In the genomic region with DNA sequence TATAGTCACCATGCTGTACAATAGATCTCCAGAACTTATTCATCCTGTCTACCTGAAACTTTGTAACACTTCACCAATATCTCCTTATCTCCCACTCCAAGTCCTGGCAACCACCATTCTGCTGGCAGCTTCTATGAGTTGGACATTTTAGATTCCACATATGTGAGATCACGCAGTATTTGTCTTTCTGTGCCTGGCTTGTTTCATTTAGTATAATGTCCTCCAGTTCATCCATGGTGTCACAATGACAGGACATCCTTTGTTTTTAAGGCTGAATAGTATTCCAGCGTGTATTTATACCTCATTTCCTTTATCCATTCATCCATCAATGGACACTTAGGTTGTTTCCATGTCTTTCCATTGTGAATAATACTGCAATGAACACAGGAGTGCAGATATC, we compare ENCODE assay signal across 26 cellular contexts.
"Had no signal": no experiment of that assay in that cellular context is flagged by ENCODE, and none has a peak within 500 bp of the region (broad histone marks: within the 10 kb centered on the region; RNA-seq: fewer than 3 reads in every experiment).

No MANE protein-coding gene starts in this region.

- H3K36me3 ChIP-seq: esophagus muscularis mucosa, gastroesophageal sphincter, left ventricle myocardium inferior, spleen, thoracic aorta, transverse colon had no signal

- H3K4me3 ChIP-seq: esophagus muscularis mucosa, gastroesophageal sphincter, left ventricle myocardium inferior, lung, psoas muscle, spleen, thoracic aorta, transverse colon had no signal

- H3K4me1 ChIP-seq: esophagus muscularis mucosa, gastroesophageal sphincter, left ventricle myocardium inferior, psoas muscle, spleen, transverse colon had no signal

- ATAC-seq: gastroesophageal sphincter; naive thymus-derived CD4-positive, alpha-beta T cell; psoas muscle; sciatic nerve; stimulated activated naive B cell treated with anti-CD40 and anti-IgM and Interleukin-4, amounts not matched to agents 10 μg/mL and 1 μg/mL and 100 μg/mL, for 72 hours; stimulated activated naive CD8-positive, alpha-beta T cell treated with anti-CD3 and anti-CD28 coated beads, Interleukin-15, amount 100 ng/mL, for 72 hours had no signal

- H3K9me3 ChIP-seq: esophagus muscularis mucosa, gastroesophageal sphincter, psoas muscle, spleen, thoracic aorta, transverse colon had no signal

- H3K27ac ChIP-seq: epithelial cell of prostate, esophagus muscularis mucosa, gastroesophageal sphincter, left ventricle myocardium inferior, psoas muscle, spleen, thoracic aorta, transverse colon had no signal

- H3K27me3 ChIP-seq: gastroesophageal sphincter, spleen, transverse colon had no signal

- FAIRE-seq: colon, keratinocyte had no signal

- DNase-seq: cerebellar nuclear complex; effector CD4-positive, alpha-beta T cell; foreskin fibroblast; glutamatergic neuron; immature natural killer cell; left cardiac atrium; left ventricle myocardium inferior; naive thymus-derived CD4-positive, alpha-beta T cell; nephron progenitor cell; psoas muscle; retina; spleen; stimulated activated CD4-positive, alpha-beta T cell treated with anti-CD3 and anti-CD28 coated beads, Interleukin-15, amount 100 ng/mL, for 24 hours; stimulated activated CD4-positive, alpha-beta T cell treated with anti-CD3 and anti-CD28 coated beads, Interleukin-1b, Interleukin-23, amount 100 ng/mL, for 48 hours; stimulated activated CD4-positive, alpha-beta T cell treated with anti-CD3 and anti-CD28 coated beads, Interleukin-4, amount 100 ng/mL, for 24 hours; stimulated activated naive B cell treated with anti-CD40 and anti-IgM and Interleukin-4, amounts not matched to agents 10 μg/mL and 1 μg/mL and 100 μg/mL, for 72 hours; stimulated activated naive CD8-positive, alpha-beta T cell treated with anti-CD3 and anti-CD28 coated beads, Interleukin-15, amount 100 ng/mL, for 72 hours; transverse colon had no signal
